Comparison of ENCODE assay signal across 25 cellular contexts in the genomic region with DNA sequence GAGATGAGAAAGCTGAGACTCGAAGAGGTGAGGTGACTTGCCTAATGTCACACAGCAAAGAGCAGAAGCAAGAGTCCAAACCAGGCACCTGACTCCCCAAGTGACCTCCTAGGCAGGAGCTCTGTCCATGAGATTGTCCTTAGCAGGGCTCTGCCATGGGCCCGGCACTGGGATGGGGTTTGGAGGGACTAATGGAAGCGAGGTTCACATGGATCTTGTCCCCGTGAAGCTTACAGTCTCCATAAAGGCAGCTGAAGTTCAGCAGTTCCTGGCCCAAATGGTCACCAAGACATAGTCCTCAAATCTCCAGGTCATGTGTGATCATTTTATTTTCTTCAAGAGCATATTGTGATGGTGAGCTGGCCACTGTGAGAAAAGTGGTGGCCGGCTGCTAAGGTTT. TPM values are rescaled to one million over a fixed set of nuclear protein-coding genes. Genes with fewer than 3 reads are reported as not detected.
"Had no signal": no experiment of that assay in that cellular context is flagged by ENCODE, and none has a peak within 500 bp of the region (broad histone marks: within the 10 kb centered on the region; RNA-seq: fewer than 3 reads in every experiment).

No MANE protein-coding gene starts in this region.

- H3K27ac ChIP-seq: RWPE1, SJCRH30, VCaP had no signal

- H3K36me3 ChIP-seq: adrenal gland, breast epithelium, MG63, SJCRH30 had no signal

- H3K4me3 ChIP-seq: adrenal gland, breast epithelium, MG63, SJCRH30 had no signal

- H3K9me3 Mint-ChIP-seq: activated CD4-positive, alpha-beta memory T cell treated with anti-CD3 and anti-CD28 coated beads, Interleukin-2, amount 10 ng/mL, durations not matched to agents 7 days and 5 days had no signal

- H3K27me3 Mint-ChIP-seq: activated CD4-positive, alpha-beta memory T cell treated with anti-CD3 and anti-CD28 coated beads, Interleukin-2, amount 10 ng/mL, durations not matched to agents 7 days and 5 days had no signal

- H3K4me3 Mint-ChIP-seq: activated CD4-positive, alpha-beta memory T cell treated with anti-CD3 and anti-CD28 coated beads, Interleukin-2, amount 10 ng/mL, durations not matched to agents 7 days and 5 days; activated naive CD8-positive, alpha-beta T cell treated with anti-CD3 and anti-CD28 coated beads, Interleukin-2, amount 10 ng/mL, durations not matched to agents 7 days and 5 days had no signal

- H3K9me3 ChIP-seq: adrenal gland, breast epithelium, MG63, SJCRH30, SK-N-SH had no signal

- H3K27ac Mint-ChIP-seq: activated CD4-positive, alpha-beta memory T cell treated with anti-CD3 and anti-CD28 coated beads, Interleukin-2, amount 10 ng/mL, durations not matched to agents 7 days and 5 days; activated naive CD8-positive, alpha-beta T cell treated with anti-CD3 and anti-CD28 coated beads, Interleukin-2, amount 10 ng/mL, durations not matched to agents 7 days and 5 days had no signal

- H3K9ac ChIP-seq: SK-N-SH had no signal

- H3K27me3 ChIP-seq: adrenal gland, breast epithelium, MG63 had no signal

- H3K4me2 ChIP-seq: SK-N-SH had no signal

- DNase-seq: activated CD4-positive, alpha-beta memory T cell treated with anti-CD3 and anti-CD28 coated beads, Interleukin-2, amount 10 ng/mL, durations not matched to agents 7 days and 5 days; activated CD4-positive, alpha-beta T cell treated with anti-CD3 and anti-CD28 coated beads, Interleukin-2, amount 50 U/mL, for 1 hour; activated CD4-positive, CD25-positive, alpha-beta regulatory T cell; activated naive CD4-positive, alpha-beta T cell treated with anti-CD3 and anti-CD28 coated beads, Interleukin-2, amount 50 U/mL, for 16 hours; activated naive CD8-positive, alpha-beta T cell treated with anti-CD3 and anti-CD28 coated beads, Interleukin-2, amount 10 ng/mL, durations not matched to agents 7 days and 5 days; activated T-cell treated with anti-CD3 and anti-CD28 coated beads for 4 hours; activated T-cell treated with anti-CD3 and anti-CD28 coated beads, Interleukin-2, amount 50 U/mL, for 48 hours; adrenal gland; anterior cingulate cortex; MG63; NCI-H1105; NCI-H1436 treated with DMSO at 0.1 percent for 48 hours; NCI-H187; NCI-H2081; NCI-H510A treated with DMSO at 0.1 percent for 48 hours; NCI-H69; NK-92 treated with Interleukin-12 subunit alpha and Interleukin-12 subunit beta, amount 100 ng/mL, for 24 hours; OCI-M1; Right ventricle myocardium superior; SJCRH30; SK-N-SH; T-helper 1 cell had no signal

- H3K4me1 Mint-ChIP-seq: activated CD4-positive, alpha-beta memory T cell treated with anti-CD3 and anti-CD28 coated beads, Interleukin-2, amount 10 ng/mL, durations not matched to agents 7 days and 5 days had no signal

- H3K36me3 Mint-ChIP-seq: activated naive CD8-positive, alpha-beta T cell treated with anti-CD3 and anti-CD28 coated beads, Interleukin-2, amount 10 ng/mL, durations not matched to agents 7 days and 5 days had no signal

RNA-seq across cellular contexts. Expression of gene AFF3, which starts 57.0 kb away (rescaled TPM):
- total RNA-seq: SJCRH30 had no signal
